8 cellular contexts compared by ENCODE assay signal in genomic region chr9:85741875-85742629, GRCh38. TPM values are rescaled to one million over a fixed set of nuclear protein-coding genes. Genes with fewer than 3 reads are reported as not detected.
A peak's percentile ranks its signal among the peaks of the same experiment; 100 is the strongest.
DNase-seq lines count a peak whose midpoint lies in the region; ATAC-seq and TF ChIP-seq lines count a peak whose summit lies in the region.

AGTPBP1 (minus strand) TSS chr9:85741954; CDS start chr9:85712533, 29,421 bp downstream.

- intact Hi-C loops in PC-9 (cut with micrococcal nuclease; ENCODE audit: unreplicated experiment): loop anchor here (5.0 kb wide), 1 partner anchor 195 kb away; no protein-coding TSS in a partner anchor

- DNase-seq in DMS114 treated with DMSO at 0.1 percent for 48 hours (lab: John Stamatoyannopoulos, UW; ENCODE audit: unreplicated experiment) (peak; percentile 69), PC-9 (peak; percentile 75 to 97), erythroblast (lab: John Stamatoyannopoulos, UW) (peak; percentile 95 to 98)
- peak; percentile 98 for DNase-seq in activated T-cell treated with anti-CD3 and anti-CD28 coated beads, Interleukin-2, amount 50 U/mL, for 1 hour
- peak; percentile 94 for DNase-seq in stimulated activated CD8-positive, alpha-beta memory T cell treated with anti-CD3 and anti-CD28 coated beads, Interleukin-7, amount 100 ng/mL, for 1 hour (ENCODE audit: low read depth in 2 of 2)

- ATAC-seq in GM21576 (IDR thresholded peaks at IDR 0.05; ENCODE audit: unreplicated experiment): peak; percentile 75

- peaks cover 31% of the 10 kb centered on the region for H3K4me1 ChIP-seq in PC-9 (replicated peaks; ENCODE audit: insufficient read depth)
- peaks cover 8% of the 10 kb centered on the region for H3K4me1 ChIP-seq in muscle layer of colon (ENCODE audit: insufficient read depth, low read length)

- TF ChIP-seq EP300 in Ishikawa (IDR thresholded peaks at IDR 0.05; ENCODE audit: borderline replicate concordance): no peak

- peaks cover 24% of the 10 kb centered on the region; the same call in 1 of the 2 replicates for H3F3A ChIP-seq in PC-9 (ENCODE audit: insufficient read depth, low read depth)

- no peaks in the 10 kb centered on the region for H3K9me2 ChIP-seq in PC-9 (ENCODE audit: insufficient read depth)

- no peaks in the 10 kb centered on the region for H3K36me3 ChIP-seq in PC-9 (ENCODE audit: low read depth)
- H3K36me3 ChIP-seq in muscle layer of colon (ENCODE audit: insufficient read depth, low read length): no peaks in the 10 kb centered on the region

- no peaks in the 10 kb centered on the region for H4K20me1 ChIP-seq in PC-9 (ENCODE audit: insufficient read depth)

- H3K27me3 ChIP-seq in PC-9 (ENCODE audit: insufficient read depth, low read depth) (peaks cover 28% of the 10 kb centered on the region), muscle layer of colon (ENCODE audit: control insufficient read depth in 1 of 2, insufficient read depth in 2 of 2, low read length in 2 of 2) (no peaks in the 10 kb centered on the region)

- TF ChIP-seq POLR2A in erythroblast (IDR thresholded peaks at IDR 0.05; ENCODE audit: low read length): no peak

- TSS peak; percentile 76 for BruUV-seq in PC-9 (replicated peaks; lab: Mats Ljungman, UMichigan)

- H3K4me3 ChIP-seq in PC-9 (peak within 1 kb of the TSS; percentile 92), muscle layer of colon (ENCODE audit: low read depth in 1 of 2, low read length in 2 of 2) (peak within 1 kb of the TSS; percentile 77 to 99)

- no peak for TF ChIP-seq CTCF in PC-9 (conservative IDR thresholded peaks at IDR 0.05)

- H3K79me2 ChIP-seq in PC-9 (ENCODE audit: low read depth): peaks cover 5% of the 10 kb centered on the region

- CTCF ChIA-PET in PC-9 (lab: Charles Lee): no interaction called here

- H3K9me3 ChIP-seq in PC-9 (ENCODE audit: insufficient read depth, low read depth) (no peaks in the 10 kb centered on the region), muscle layer of colon (ENCODE audit: low read length) (no peaks in the 10 kb centered on the region)

- peak within 1 kb of the TSS; percentile 96 for H2AFZ ChIP-seq in PC-9

- H3K4me2 ChIP-seq in PC-9: peak within 1 kb of the TSS; percentile 94

- H3K27ac ChIP-seq in PC-9: peak within 1 kb of the TSS; percentile 53
- peak within 1 kb of the TSS; percentile 70 for H3K27ac ChIP-seq in muscle layer of colon (ENCODE audit: low read depth, low read length)

- peak within 1 kb of the TSS; percentile 46 for H3K9ac ChIP-seq in muscle layer of colon (ENCODE audit: low read length)

- POLR2A ChIA-PET in PC-9 (lab: Charles Lee; ENCODE audit: unreplicated experiment): no interaction called here

- no peak for TF ChIP-seq RAD21 in Ishikawa (IDR thresholded peaks at IDR 0.05; ENCODE audit: low read depth)

TF ChIP-seq in Ishikawa, 13 proteins besides CTCF, POLR2A, EP300 and RAD21:
- no peak for TF ChIP-seq NFIC (IDR thresholded peaks at IDR 0.05)
- no peak for TF ChIP-seq FOXM1 (IDR thresholded peaks at IDR 0.05; ENCODE audit: borderline replicate concordance, low read depth)
- TF ChIP-seq REST (IDR thresholded peaks at IDR 0.05; ENCODE audit: low read depth): no peak
- TF ChIP-seq, protein P1, sequence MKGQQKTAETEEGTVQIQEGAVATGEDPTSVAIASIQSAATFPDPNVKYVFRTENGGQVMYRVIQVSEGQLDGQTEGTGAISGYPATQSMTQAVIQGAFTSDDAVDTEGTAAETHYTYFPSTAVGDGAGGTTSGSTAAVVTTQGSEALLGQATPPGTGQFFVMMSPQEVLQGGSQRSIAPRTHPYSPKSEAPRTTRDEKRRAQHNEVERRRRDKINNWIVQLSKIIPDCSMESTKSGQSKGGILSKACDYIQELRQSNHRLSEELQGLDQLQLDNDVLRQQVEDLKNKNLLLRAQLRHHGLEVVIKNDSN (IDR thresholded peaks at IDR 0.05): peak; percentile 85
- TF ChIP-seq TCF12 (IDR thresholded peaks at IDR 0.05; ENCODE audit: low read depth): 0 out of 2 replicates have a peak, but pooled peaks have one; percentile 18
- peak; percentile 37; the same call in 1 of the 2 replicates for TF ChIP-seq EGR1 (IDR thresholded peaks at IDR 0.05)
- peak; percentile 49; the same call in 1 of the 2 replicates for TF ChIP-seq TAF1 (IDR thresholded peaks at IDR 0.05; ENCODE audit: low read depth)
- TF ChIP-seq ZBTB7A (IDR thresholded peaks at IDR 0.05; ENCODE audit: low read depth): 0 out of 2 replicates have a peak, but pooled peaks have one; percentile 47
- peak; percentile 12; the same call in 1 of the 2 replicates for TF ChIP-seq CREB1 (IDR thresholded peaks at IDR 0.05; ENCODE audit: low read depth)
- TF ChIP-seq MAX (IDR thresholded peaks at IDR 0.05): no peak; the same call in 1 of the 2 replicates
- TF ChIP-seq YY1 (IDR thresholded peaks at IDR 0.05; ENCODE audit: low read depth): no peak
- no peak for TF ChIP-seq CEBPB (IDR thresholded peaks at IDR 0.05)
- TF ChIP-seq TEAD4 (IDR thresholded peaks at IDR 0.05): 0 out of 2 replicates have a peak, but pooled peaks have one; percentile 3

RNA-seq across cellular contexts. Expression of gene AGTPBP1, which starts in this region (rescaled TPM):
- total RNA-seq in PC-9 (2021): 15.7 and 19.8 TPM in 2 replicates

Comparison
In these comparisons a context has a peak if more than half of its experiments do, and no peak if none do; other contexts are left out.
1. Peak in every context shown above with its lines: DNase-seq, ATAC-seq, H3K4me3 ChIP-seq and H3K27ac ChIP-seq.